ENCODE assay signal across 1 cellular context in the genomic region with DNA sequence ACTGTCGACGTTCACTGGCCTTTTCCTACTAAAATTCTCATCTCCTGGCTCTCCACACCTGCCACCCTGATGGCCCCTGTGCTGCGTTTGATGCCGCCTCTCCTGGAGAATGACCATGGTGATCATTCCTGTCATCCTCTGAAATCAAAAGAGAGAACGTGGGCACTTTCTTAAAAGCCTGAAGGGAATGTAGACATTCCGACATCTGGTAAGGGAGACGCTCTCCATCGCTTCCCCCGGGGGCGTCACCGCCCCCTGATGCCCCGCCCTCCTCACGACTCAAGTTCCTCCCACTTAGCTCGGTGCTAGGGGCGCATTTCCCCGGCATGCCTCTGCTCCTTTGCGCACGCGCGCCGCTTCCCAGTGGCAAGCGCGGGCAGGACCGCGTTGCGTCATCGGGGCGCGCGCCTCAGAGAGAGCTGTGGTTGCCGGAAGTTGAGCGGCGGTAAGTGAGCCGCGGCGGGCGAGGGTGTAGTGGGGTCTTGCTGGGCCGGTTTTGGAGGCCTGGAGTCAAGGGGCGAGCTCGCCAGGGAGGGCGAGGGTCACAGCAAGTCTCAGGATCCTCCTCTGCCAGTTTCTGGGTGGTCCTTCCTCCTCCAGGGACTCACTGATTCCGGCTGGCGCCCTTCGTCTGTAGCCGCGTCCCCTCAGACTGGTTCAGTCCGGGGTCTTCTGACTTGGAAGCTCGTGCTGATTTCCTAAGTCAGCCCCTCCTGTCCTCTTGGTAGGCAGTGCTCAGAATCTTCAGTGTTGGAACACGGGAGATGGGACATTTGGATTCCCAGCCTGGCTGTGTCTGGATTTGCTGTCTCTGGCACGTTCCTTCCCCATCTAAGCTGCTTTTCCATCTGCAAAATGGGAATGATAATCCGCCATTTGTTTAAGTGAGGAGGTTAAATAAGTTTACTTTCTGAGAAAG.
TF ChIP-seq lines count a peak whose summit lies in the region.

Gene ATG7, plus strand, starts transcription at position 412 of the 919 bp plus-strand sequence. CDS start 26,299 bp downstream, outside the sequence.

TF ChIP-seq in HepG2, 621 proteins besides CTCF, POLR2A, EP300 and RAD21 (continued from another document and continues in another):
- TF ChIP-seq, protein P1, sequence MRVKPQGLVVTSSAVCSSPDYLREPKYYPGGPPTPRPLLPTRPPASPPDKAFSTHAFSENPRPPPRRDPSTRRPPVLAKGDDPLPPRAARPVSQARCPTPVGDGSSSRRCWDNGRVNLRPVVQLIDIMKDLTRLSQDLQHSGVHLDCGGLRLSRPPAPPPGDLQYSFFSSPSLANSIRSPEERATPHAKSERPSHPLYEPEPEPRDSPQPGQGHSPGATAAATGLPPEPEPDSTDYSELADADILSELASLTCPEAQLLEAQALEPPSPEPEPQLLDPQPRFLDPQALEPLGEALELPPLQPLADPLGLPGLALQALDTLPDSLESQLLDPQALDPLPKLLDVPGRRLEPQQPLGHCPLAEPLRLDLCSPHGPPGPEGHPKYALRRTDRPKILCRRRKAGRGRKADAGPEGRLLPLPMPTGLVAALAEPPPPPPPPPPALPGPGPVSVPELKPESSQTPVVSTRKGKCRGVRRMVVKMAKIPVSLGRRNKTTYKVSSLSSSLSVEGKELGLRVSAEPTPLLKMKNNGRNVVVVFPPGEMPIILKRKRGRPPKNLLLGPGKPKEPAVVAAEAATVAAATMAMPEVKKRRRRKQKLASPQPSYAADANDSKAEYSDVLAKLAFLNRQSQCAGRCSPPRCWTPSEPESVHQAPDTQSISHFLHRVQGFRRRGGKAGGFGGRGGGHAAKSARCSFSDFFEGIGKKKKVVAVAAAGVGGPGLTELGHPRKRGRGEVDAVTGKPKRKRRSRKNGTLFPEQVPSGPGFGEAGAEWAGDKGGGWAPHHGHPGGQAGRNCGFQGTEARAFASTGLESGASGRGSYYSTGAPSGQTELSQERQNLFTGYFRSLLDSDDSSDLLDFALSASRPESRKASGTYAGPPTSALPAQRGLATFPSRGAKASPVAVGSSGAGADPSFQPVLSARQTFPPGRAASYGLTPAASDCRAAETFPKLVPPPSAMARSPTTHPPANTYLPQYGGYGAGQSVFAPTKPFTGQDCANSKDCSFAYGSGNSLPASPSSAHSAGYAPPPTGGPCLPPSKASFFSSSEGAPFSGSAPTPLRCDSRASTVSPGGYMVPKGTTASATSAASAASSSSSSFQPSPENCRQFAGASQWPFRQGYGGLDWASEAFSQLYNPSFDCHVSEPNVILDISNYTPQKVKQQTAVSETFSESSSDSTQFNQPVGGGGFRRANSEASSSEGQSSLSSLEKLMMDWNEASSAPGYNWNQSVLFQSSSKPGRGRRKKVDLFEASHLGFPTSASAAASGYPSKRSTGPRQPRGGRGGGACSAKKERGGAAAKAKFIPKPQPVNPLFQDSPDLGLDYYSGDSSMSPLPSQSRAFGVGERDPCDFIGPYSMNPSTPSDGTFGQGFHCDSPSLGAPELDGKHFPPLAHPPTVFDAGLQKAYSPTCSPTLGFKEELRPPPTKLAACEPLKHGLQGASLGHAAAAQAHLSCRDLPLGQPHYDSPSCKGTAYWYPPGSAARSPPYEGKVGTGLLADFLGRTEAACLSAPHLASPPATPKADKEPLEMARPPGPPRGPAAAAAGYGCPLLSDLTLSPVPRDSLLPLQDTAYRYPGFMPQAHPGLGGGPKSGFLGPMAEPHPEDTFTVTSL (CRISPR knock-in tag; IDR thresholded peaks at IDR 0.05; ENCODE audit: borderline replicate concordance): no peak
- TF ChIP-seq, protein P2, sequence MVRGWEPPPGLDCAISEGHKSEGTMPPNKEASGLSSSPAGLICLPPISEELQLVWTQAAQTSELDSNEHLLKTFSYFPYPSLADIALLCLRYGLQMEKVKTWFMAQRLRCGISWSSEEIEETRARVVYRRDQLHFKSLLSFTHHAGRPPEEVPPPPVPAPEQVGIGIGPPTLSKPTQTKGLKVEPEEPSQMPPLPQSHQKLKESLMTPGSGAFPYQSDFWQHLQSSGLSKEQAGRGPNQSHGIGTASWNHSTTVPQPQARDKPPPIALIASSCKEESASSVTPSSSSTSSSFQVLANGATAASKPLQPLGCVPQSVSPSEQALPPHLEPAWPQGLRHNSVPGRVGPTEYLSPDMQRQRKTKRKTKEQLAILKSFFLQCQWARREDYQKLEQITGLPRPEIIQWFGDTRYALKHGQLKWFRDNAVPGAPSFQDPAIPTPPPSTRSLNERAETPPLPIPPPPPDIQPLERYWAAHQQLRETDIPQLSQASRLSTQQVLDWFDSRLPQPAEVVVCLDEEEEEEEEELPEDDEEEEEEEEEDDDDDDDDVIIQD (CRISPR knock-in tag; IDR thresholded peaks at IDR 0.05; ENCODE audit: low read depth): no peak
- TF ChIP-seq HDAC1 (CRISPR knock-in tag; IDR thresholded peaks at IDR 0.05) (peak; percentile 90), SRSF1 (optimal IDR thresholded peaks at IDR 0.05; ENCODE audit: low read depth, low read length) (no peak), ZNF30 (CRISPR knock-in tag; IDR thresholded peaks at IDR 0.05) (no peak), SP140L (CRISPR knock-in tag; IDR thresholded peaks at IDR 0.05; ENCODE audit: borderline replicate concordance) (0 out of 2 replicates have a peak, but pooled peaks have one; percentile 75), ZHX1 (CRISPR knock-in tag; IDR thresholded peaks at IDR 0.05; ENCODE audit: low read depth) (no peak), HDAC2 (CRISPR knock-in tag; IDR thresholded peaks at IDR 0.05) (peak; percentile 87), TMF1 (CRISPR knock-in tag; IDR thresholded peaks at IDR 0.05; ENCODE audit: low read depth) (peak; percentile 70; the same call in 1 of the 2 replicates), RXRB (CRISPR knock-in tag; IDR thresholded peaks at IDR 0.05; ENCODE audit: borderline replicate concordance) (peak; percentile 42; the same call in 1 of the 2 replicates), PLSCR1 (CRISPR knock-in tag; IDR thresholded peaks at IDR 0.05; ENCODE audit: borderline replicate concordance) (no peak), FOSL1 (CRISPR knock-in tag; IDR thresholded peaks at IDR 0.05; ENCODE audit: borderline replicate concordance) (no peak), ZC3H13 (CRISPR knock-in tag; IDR thresholded peaks at IDR 0.05) (no peak), ARID3A (IDR thresholded peaks at IDR 0.05; ENCODE audit: low read depth, low read length) (no peak), CHD2 (IDR thresholded peaks at IDR 0.05; ENCODE audit: low read depth, low read length) (no peak), CBX1 (IDR thresholded peaks at IDR 0.05; ENCODE audit: low read depth) (peak; percentile 51), RARA (CRISPR knock-in tag; IDR thresholded peaks at IDR 0.05) (no peak), ZC3H4 (CRISPR knock-in tag; IDR thresholded peaks at IDR 0.05; ENCODE audit: borderline replicate concordance) (no peak), IRF9 (CRISPR knock-in tag; IDR thresholded peaks at IDR 0.05; ENCODE audit: borderline replicate concordance) (peak; percentile 88), ZNF205 (CRISPR knock-in tag; IDR thresholded peaks at IDR 0.05) (peak; percentile 43; the same call in 1 of the 2 replicates), ZNF674 (CRISPR knock-in tag; IDR thresholded peaks at IDR 0.05; ENCODE audit: low read depth) (no peak), ZNF614 (CRISPR knock-in tag; IDR thresholded peaks at IDR 0.05; ENCODE audit: borderline replicate concordance) (peak; percentile 48; the same call in 1 of the 2 replicates), HIVEP1 (CRISPR knock-in tag; IDR thresholded peaks at IDR 0.05) (peak; percentile 78)
- TF ChIP-seq, protein P3, sequence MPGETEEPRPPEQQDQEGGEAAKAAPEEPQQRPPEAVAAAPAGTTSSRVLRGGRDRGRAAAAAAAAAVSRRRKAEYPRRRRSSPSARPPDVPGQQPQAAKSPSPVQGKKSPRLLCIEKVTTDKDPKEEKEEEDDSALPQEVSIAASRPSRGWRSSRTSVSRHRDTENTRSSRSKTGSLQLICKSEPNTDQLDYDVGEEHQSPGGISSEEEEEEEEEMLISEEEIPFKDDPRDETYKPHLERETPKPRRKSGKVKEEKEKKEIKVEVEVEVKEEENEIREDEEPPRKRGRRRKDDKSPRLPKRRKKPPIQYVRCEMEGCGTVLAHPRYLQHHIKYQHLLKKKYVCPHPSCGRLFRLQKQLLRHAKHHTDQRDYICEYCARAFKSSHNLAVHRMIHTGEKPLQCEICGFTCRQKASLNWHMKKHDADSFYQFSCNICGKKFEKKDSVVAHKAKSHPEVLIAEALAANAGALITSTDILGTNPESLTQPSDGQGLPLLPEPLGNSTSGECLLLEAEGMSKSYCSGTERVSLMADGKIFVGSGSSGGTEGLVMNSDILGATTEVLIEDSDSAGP (CRISPR knock-in tag; IDR thresholded peaks at IDR 0.05; ENCODE audit: borderline replicate concordance): peak; percentile 90
- TF ChIP-seq, protein P4, sequence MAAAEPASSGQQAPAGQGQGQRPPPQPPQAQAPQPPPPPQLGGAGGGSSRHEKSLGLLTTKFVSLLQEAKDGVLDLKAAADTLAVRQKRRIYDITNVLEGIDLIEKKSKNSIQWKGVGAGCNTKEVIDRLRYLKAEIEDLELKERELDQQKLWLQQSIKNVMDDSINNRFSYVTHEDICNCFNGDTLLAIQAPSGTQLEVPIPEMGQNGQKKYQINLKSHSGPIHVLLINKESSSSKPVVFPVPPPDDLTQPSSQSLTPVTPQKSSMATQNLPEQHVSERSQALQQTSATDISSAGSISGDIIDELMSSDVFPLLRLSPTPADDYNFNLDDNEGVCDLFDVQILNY (CRISPR knock-in tag; conservative IDR thresholded peaks at IDR 0.05): no peak; the same call in 1 of the 2 replicates
- TF ChIP-seq, protein P5, sequence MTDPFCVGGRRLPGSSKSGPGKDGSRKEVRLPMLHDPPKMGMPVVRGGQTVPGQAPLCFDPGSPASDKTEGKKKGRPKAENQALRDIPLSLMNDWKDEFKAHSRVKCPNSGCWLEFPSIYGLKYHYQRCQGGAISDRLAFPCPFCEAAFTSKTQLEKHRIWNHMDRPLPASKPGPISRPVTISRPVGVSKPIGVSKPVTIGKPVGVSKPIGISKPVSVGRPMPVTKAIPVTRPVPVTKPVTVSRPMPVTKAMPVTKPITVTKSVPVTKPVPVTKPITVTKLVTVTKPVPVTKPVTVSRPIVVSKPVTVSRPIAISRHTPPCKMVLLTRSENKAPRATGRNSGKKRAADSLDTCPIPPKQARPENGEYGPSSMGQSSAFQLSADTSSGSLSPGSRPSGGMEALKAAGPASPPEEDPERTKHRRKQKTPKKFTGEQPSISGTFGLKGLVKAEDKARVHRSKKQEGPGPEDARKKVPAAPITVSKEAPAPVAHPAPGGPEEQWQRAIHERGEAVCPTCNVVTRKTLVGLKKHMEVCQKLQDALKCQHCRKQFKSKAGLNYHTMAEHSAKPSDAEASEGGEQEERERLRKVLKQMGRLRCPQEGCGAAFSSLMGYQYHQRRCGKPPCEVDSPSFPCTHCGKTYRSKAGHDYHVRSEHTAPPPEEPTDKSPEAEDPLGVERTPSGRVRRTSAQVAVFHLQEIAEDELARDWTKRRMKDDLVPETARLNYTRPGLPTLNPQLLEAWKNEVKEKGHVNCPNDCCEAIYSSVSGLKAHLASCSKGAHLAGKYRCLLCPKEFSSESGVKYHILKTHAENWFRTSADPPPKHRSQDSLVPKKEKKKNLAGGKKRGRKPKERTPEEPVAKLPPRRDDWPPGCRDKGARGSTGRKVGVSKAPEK (CRISPR knock-in tag; IDR thresholded peaks at IDR 0.05; ENCODE audit: borderline replicate concordance): no peak
